ENCODE assay signal across 8 cellular contexts in genomic region chr14:89493877-89494634, GRCh38.
A peak's percentile ranks its signal among the peaks of the same experiment; 100 is the strongest.
DNase-seq lines count a peak whose midpoint lies in the region; ATAC-seq, FAIRE-seq and TF ChIP-seq lines count a peak whose summit lies in the region.

No MANE protein-coding gene starts in this region.

- TF ChIP-seq CTCF in pancreas (IDR thresholded peaks at IDR 0.05) (no peak), sigmoid colon (IDR thresholded peaks at IDR 0.05) (no peak)

- no peaks in the 10 kb centered on the region for H3K9me3 ChIP-seq in pancreas
- no peaks in the 10 kb centered on the region for H3K9me3 ChIP-seq in sigmoid colon

- FAIRE-seq in pancreas (lab: Jason Lieb, UNC), result no peak

- H3K36me3 ChIP-seq in pancreas, result no peaks in the 10 kb centered on the region
- no peaks in the 10 kb centered on the region for H3K36me3 ChIP-seq in sigmoid colon

- H3K4me3 ChIP-seq in pancreas (no peak overlapping the region), sigmoid colon (no peak overlapping the region)

- H3K27me3 ChIP-seq in pancreas (no peaks in the 10 kb centered on the region), sigmoid colon (no peaks in the 10 kb centered on the region)

- WGBS in pancreas, 2 donors, result 64 to 69% methylated on average over 11 of the region's 11 CpGs
- 79 to 93% methylated on average over 11 of the region's 11 CpGs for WGBS in sigmoid colon, 2 donors

- ATAC-seq in GM18907 (IDR thresholded peaks at IDR 0.05; ENCODE audit: unreplicated experiment) (peak; percentile 94), HG02642 (IDR thresholded peaks at IDR 0.05; ENCODE audit: poor library complexity, unreplicated experiment) (peak; percentile 91), pancreas (peak; percentile 55 to 78 (median 77))

- TF ChIP-seq EP300 in sigmoid colon (IDR thresholded peaks at IDR 0.05), result no peak

- no peak for TF ChIP-seq POLR2A in sigmoid colon (IDR thresholded peaks at IDR 0.05)

- DNase-seq in NCI-H69 (lab: John Stamatoyannopoulos, UW) (peak; percentile 58), pancreas (peak in 1 of 6 donors; percentile 18), sigmoid colon (no peak), T-helper 1 cell (no peak), T-helper 9 cell (no peak), KBM-7 (no peak)

- no peak overlapping the region for H3K27ac ChIP-seq in pancreas
- H3K27ac ChIP-seq in sigmoid colon, result no peak overlapping the region

- in situ Hi-C loops in KBM-7 (cut with MboI; ENCODE audit: low pct_unique_long_range_greater_than_20kb, low sequenced_read_pairs), result no loop called here

- H3K4me1 ChIP-seq in pancreas (peaks cover 0 to 4% (median 0%) of the 10 kb centered on the region in 3 donors), sigmoid colon (peaks cover 0 to 17% (median 9%) of the 10 kb centered on the region in 4 donors)

- intact Hi-C loops in pancreas (cut with DNase I) (no loop called here), sigmoid colon (cut with DNase I) (no loop called here)
